8 cellular contexts compared by ENCODE assay signal in the genomic region with DNA sequence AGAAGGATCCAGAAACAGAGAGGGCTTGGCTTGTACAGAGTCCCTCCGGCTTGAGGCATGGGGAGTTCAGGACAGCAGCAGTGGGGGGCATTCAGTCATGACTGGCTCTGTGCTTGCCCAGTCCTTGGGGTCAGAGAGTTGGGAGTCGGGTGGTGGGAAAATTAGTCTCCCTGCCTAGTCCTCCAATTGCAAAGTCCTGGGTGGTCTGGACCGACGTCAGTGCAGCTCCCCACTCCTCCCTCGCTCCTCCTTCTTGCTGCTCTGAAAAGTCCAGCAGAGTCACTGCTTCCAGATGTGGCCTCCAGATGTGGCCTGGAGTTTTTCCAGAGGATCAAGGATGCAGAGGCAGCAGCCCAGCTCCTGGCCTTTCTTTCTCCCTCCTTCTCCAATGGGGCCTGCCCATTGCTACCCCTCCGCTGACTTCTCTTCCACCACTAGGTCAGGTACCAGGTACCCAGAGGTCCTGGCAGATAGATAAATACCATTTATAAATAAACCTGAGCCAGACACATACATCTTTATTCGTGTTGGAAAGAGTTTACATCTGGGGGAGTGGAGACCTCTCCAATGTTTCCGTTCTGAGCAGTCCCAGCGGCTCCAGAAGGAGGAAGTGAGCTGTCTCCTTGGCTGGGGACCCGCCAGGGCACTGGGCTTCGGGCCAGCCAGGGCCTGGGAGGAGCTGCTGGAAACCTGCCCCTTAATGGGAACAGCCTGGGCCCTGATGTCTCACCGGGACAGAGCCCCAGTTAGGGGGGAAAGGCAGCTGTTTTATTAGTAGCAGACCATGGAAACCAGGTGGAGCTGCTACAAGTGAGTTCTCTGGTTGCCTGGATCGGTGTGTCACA. TPM values are rescaled to one million over a fixed set of nuclear protein-coding genes. Genes with fewer than 3 reads are reported as not detected.
A peak's percentile ranks its signal among the peaks of the same experiment; 100 is the strongest.
DNase-seq lines count a peak whose midpoint lies in the region; ATAC-seq, FAIRE-seq and TF ChIP-seq lines count a peak whose summit lies in the region.

No MANE protein-coding gene starts in this region.

- no peak overlapping the region for H4K8ac ChIP-seq in H1 (ENCODE audit: extremely low read depth, insufficient read depth, low read length)

- WGBS in H1 (ENCODE audit: extremely low coverage in 1 of 2, insufficient coverage in 1 of 2, insufficient read length in 1 of 2, insufficient replicate concordance in 2 of 2, low coverage in 1 of 2, low lambda C conversion rate in 2 of 2, missing lambda C conversion rate in 1 of 2), 2 experiments = 45% methylated on average over 13 of the region's 13 CpGs; no CpG with 5 or more reads in 1 of the 2 experiments
- WGBS in mesodermal cell (ENCODE audit: insufficient coverage in 2 of 2), 2 experiments = 60 to 63% methylated on average over 10 to 11 of the region's 13 CpGs

- H3K23ac ChIP-seq in H1 (ENCODE audit: insufficient read length) = no peak overlapping the region

- no peak for FAIRE-seq in H1 (lab: Jason Lieb, UNC)
- FAIRE-seq in urothelium cell line (lab: Jason Lieb, UNC) = no peak

- H3K56ac ChIP-seq in H1 (replicated peaks; ENCODE audit: insufficient read length, low read depth, low read length) = no peak overlapping the region

- no peak overlapping the region for H2AK5ac ChIP-seq in H1 (ENCODE audit: low read depth, low read length)

- POLR2A ChIA-PET in H1 (lab: Charles Lee; ENCODE audit: partially characterized antibody) = interaction anchor here (0.6 to 1.5 kb wide), 3 partner anchors 118 to 137 kb away, joined by 3 to 7 read pairs (median 3); no protein-coding TSS in a partner anchor
- POLR2A ChIA-PET in CD4-positive, alpha-beta T cell (lab: Charles Lee) = interaction anchor here (0.7 kb wide), 1 partner anchor 26 kb away, joined by 3 read pairs; no protein-coding TSS in a partner anchor

- no peak for ATAC-seq in CD4-positive, alpha-beta T cell (ENCODE audit: poor library complexity)
- ATAC-seq in activated T-helper 17 cell treated with anti-CD3 and anti-CD28 coated beads, Interleukin-2, amount 50 U/mL, for 72 hours (replicated peaks) = no peak

- peak overlapping the region; percentile 81 for H4K91ac ChIP-seq in H1 (replicated peaks; ENCODE audit: insufficient read length, low read length)

- H3K36me3 ChIP-seq in H1 (ENCODE audit: control insufficient read depth in 2 of 4, insufficient read depth in 4 of 4, low read length in 3 of 4) (no peaks in the 10 kb centered on the region), mesodermal cell (ENCODE audit: control insufficient read depth, insufficient read depth, low read length) (no peaks in the 10 kb centered on the region)

- no peak overlapping the region for H3K27ac Mint-ChIP-seq in CD4-positive, alpha-beta T cell
- no peak overlapping the region for H3K27ac Mint-ChIP-seq in activated T-helper 17 cell treated with anti-CD3 and anti-CD28 coated beads, Interleukin-2, amount 50 U/mL, for 72 hours

- H3K27ac ChIP-seq in H1 (ENCODE audit: low read depth, low read length) (no peak overlapping the region), mesodermal cell (ENCODE audit: low read depth, low read length, severe bottlenecking) (peak overlapping the region; percentile 57)
- H3K27ac ChIP-seq in CD4-positive, alpha-beta T cell (ENCODE audit: low read depth, low read length) = no peak overlapping the region

- no peaks in the 10 kb centered on the region for H3K9me3 ChIP-seq in H1 (ENCODE audit: insufficient read depth in 2 of 2, low read depth in 1 of 2, low read length in 1 of 2)
- no peaks in the 10 kb centered on the region for H3K9me3 ChIP-seq in mesodermal cell (ENCODE audit: control insufficient read depth, low read length)
- H3K9me3 ChIP-seq in CD4-positive, alpha-beta T cell (ENCODE audit: control insufficient read depth, low read length) = no peaks in the 10 kb centered on the region

- H3K4me1 ChIP-seq in H1 (replicated peaks in 1 of 4; ENCODE audit: control insufficient read depth in 3 of 4, insufficient read depth in 4 of 4, low read length in 3 of 4) (peaks cover 2 to 16% (median 8%) of the 10 kb centered on the region in 4 experiments), mesodermal cell (ENCODE audit: control insufficient read depth, insufficient read depth, low read length, poor library complexity, severe bottlenecking) (peaks cover 26% of the 10 kb centered on the region)

- H3K4ac ChIP-seq in H1 (replicated peaks; ENCODE audit: insufficient read length, low read depth, low read length) = peak overlapping the region; percentile 5

- H3K36me3 Mint-ChIP-seq in CD4-positive, alpha-beta T cell (ENCODE audit: low read depth) = no peaks in the 10 kb centered on the region
- no peaks in the 10 kb centered on the region for H3K36me3 Mint-ChIP-seq in activated T-helper 17 cell treated with anti-CD3 and anti-CD28 coated beads, Interleukin-2, amount 50 U/mL, for 72 hours (ENCODE audit: low read depth)

- peak overlapping the region; percentile 91 for H3K18ac ChIP-seq in H1 (ENCODE audit: extremely low read depth, low read length)

- no peak for TF ChIP-seq POLR2A in H1 (IDR thresholded peaks at IDR 0.05; ENCODE audit: control extremely low read depth in 1 of 2, low read depth in 2 of 2, low read length in 2 of 2)

- peak overlapping the region; percentile 73; the same call in 1 of the 2 replicates for H2BK5ac ChIP-seq in H1 (ENCODE audit: low read depth, low read length)

- no peaks in the 10 kb centered on the region for H3K79me1 ChIP-seq in H1 (ENCODE audit: low read depth, low read length)

- no peak overlapping the region for H3K4me3 Mint-ChIP-seq in CD4-positive, alpha-beta T cell
- H3K4me3 Mint-ChIP-seq in activated T-helper 17 cell treated with anti-CD3 and anti-CD28 coated beads, Interleukin-2, amount 50 U/mL, for 72 hours = no peak overlapping the region

- TF ChIP-seq CTCF in H1 (IDR thresholded peaks at IDR 0.05; ENCODE audit: control extremely low read depth in 1 of 3, insufficient read depth in 1 of 3, low read depth in 1 of 3, low read length in 3 of 3) = no peak; a peak in 1 of 4 replicates
- no peak for TF ChIP-seq CTCF in CD4-positive, alpha-beta T cell (IDR thresholded peaks at IDR 0.05)

- H2BK12ac ChIP-seq in H1 (ENCODE audit: low read depth, low read length) = peak overlapping the region; percentile 76; the same call in 1 of the 2 replicates

- no peak for TF ChIP-seq EP300 in H1 (IDR thresholded peaks at IDR 0.05; ENCODE audit: borderline replicate concordance in 1 of 2, low read depth in 2 of 2, low read length in 2 of 2)

- H2BK120ac ChIP-seq in H1 (replicated peaks; ENCODE audit: low read depth, low read length) = peak overlapping the region; percentile 59

- H3K4me1 Mint-ChIP-seq in CD4-positive, alpha-beta T cell (ENCODE audit: low read depth) = peaks cover 24% of the 10 kb centered on the region
- peaks cover 4% of the 10 kb centered on the region for H3K4me1 Mint-ChIP-seq in activated T-helper 17 cell treated with anti-CD3 and anti-CD28 coated beads, Interleukin-2, amount 50 U/mL, for 72 hours

- H3K9me3 Mint-ChIP-seq in CD4-positive, alpha-beta T cell = no peaks in the 10 kb centered on the region
- no peaks in the 10 kb centered on the region for H3K9me3 Mint-ChIP-seq in activated T-helper 17 cell treated with anti-CD3 and anti-CD28 coated beads, Interleukin-2, amount 50 U/mL, for 72 hours

- intact Hi-C loops in CD4-positive, alpha-beta T cell (cut with DNase I, micrococcal nuclease) = no loop called here

- CTCF ChIA-PET in H1 (lab: Charles Lee; ENCODE audit: partially characterized antibody) = interaction anchor here (0.5 to 1.4 kb wide), 4 partner anchors 13 to 84 kb away, joined by 3 to 5 read pairs (median 4); no protein-coding TSS in a partner anchor
- CTCF ChIA-PET in CD4-positive, alpha-beta T cell (lab: Charles Lee) = no interaction called here

- H3K27me3 ChIP-seq in H1 (replicated peaks in 1 of 4; ENCODE audit: control insufficient read depth in 3 of 4, extremely low read depth in 1 of 4, insufficient read depth in 3 of 4, low read length in 3 of 4) = no peaks in the 10 kb centered on the region
- no peaks in the 10 kb centered on the region for H3K27me3 ChIP-seq in CD4-positive, alpha-beta T cell (ENCODE audit: control insufficient read depth, insufficient read depth, low read length)

- H4K20me1 ChIP-seq in H1 (replicated peaks in 1 of 2; ENCODE audit: control insufficient read depth in 1 of 2, insufficient read depth in 2 of 2, low read length in 2 of 2) = no peaks in the 10 kb centered on the region

- no peaks in the 10 kb centered on the region; the same call in 1 of the 2 replicates for H3K23me2 ChIP-seq in H1 (ENCODE audit: low read depth, low read length)

- peak overlapping the region; percentile 98 for H2AFZ ChIP-seq in H1 (ENCODE audit: low read length)

- peak; percentile 64 for DNase-seq in GDM1 (lab: John Stamatoyannopoulos, UW)
- peak; percentile 38 for DNase-seq in NOMO-1 treated with DMSO at 0.1 percent for 48 hours (lab: John Stamatoyannopoulos, UW; ENCODE audit: unreplicated experiment)
- peak in 1 of 2 experiments; percentile 80 for DNase-seq in H1 (ENCODE audit: low read depth in 1 of 2, low spot score in 2 of 2)
- peak; percentile 91 for DNase-seq in urothelium cell line (ENCODE audit: low spot score)
- DNase-seq in effector CD4-positive, alpha-beta T cell = no peak
- no peak for DNase-seq in CD4-positive, alpha-beta T cell

- H2BK15ac ChIP-seq in H1 (ENCODE audit: low read length) = peak overlapping the region; percentile 99

- no peaks in the 10 kb centered on the region for H3K79me2 ChIP-seq in H1 (ENCODE audit: control insufficient read depth in 1 of 2, insufficient read depth in 2 of 2, low read length in 2 of 2)

- H3K14ac ChIP-seq in H1 (ENCODE audit: insufficient read length) = no peak overlapping the region

- peak overlapping the region; percentile 59 to 66 for H3K4me2 ChIP-seq in H1 (ENCODE audit: insufficient read depth in 1 of 2, low read depth in 2 of 2, low read length in 2 of 2)

- H3K9ac ChIP-seq in H1 (replicated peaks in 1 of 4; ENCODE audit: extremely low read depth in 1 of 4, low read depth in 3 of 4, low read length in 3 of 4) = peak overlapping the region in 1 of 4 experiments; percentile 34; a peak in 2 of 7 replicates

- H3K27me3 Mint-ChIP-seq in CD4-positive, alpha-beta T cell = no peaks in the 10 kb centered on the region
- no peaks in the 10 kb centered on the region for H3K27me3 Mint-ChIP-seq in activated T-helper 17 cell treated with anti-CD3 and anti-CD28 coated beads, Interleukin-2, amount 50 U/mL, for 72 hours

- H3K4me3 ChIP-seq in H1 (ENCODE audit: extremely low read depth in 1 of 4, insufficient read depth in 2 of 4, low read depth in 3 of 4, low read length in 4 of 4) (peak overlapping the region in 1 of 4 experiments; percentile 33; a peak in 2 of 8 replicates), mesodermal cell (ENCODE audit: extremely low read depth, insufficient read depth, low read length, poor library complexity, severe bottlenecking) (no peak overlapping the region)

- TF ChIP-seq RAD21 in H1 (IDR thresholded peaks at IDR 0.05 in 1 of 2, conservative IDR thresholded peaks at IDR 0.05 in 1 of 2; ENCODE audit: low read depth in 2 of 2, low read length in 2 of 2) = 0 out of 4 replicates have a peak, but pooled peaks of 1 of the 2 experiments have one; percentile 2

- peak overlapping the region; percentile 84 for H4K5ac ChIP-seq in H1 (ENCODE audit: insufficient read length, low read depth, low read length)

- peak overlapping the region; percentile 93; the same call in 1 of the 2 replicates for H2BK20ac ChIP-seq in H1 (ENCODE audit: low read length)

RNA-seq across cellular contexts. Expression of a gene that starts 49.0 kb away (rescaled TPM):
- 12.1 and 12.6 TPM in 2 replicates for total RNA-seq in H1 (2021; fragmentation: NEBNext Ultra II Directional; extraction: Animal tissue kit (Norgen Biotek cat#: 25700))
- 6.8 and 7.0 TPM in 2 replicates for polyA plus RNA-seq in H1 (2011; rRNA removed)
- polyA plus RNA-seq in H1 (2011; cell fraction: cytosol; rRNA removed) = 5.0 TPM
- polyA plus RNA-seq in H1 (2011; cell fraction: nucleus; rRNA removed) = 5.5 TPM
- polyA plus RNA-seq in H1 (2012, experiment 1 of 2) = 7.2 to 8.6 TPM (median 7.7 TPM) in 4 replicates
- polyA plus RNA-seq in H1 (2012, experiment 2 of 2) = 6.3 TPM
- 9.3 TPM for polyA plus RNA-seq in H1 (2013, experiment 1 of 2)
- 11.6 TPM for polyA plus RNA-seq in H1 (2013, experiment 2 of 2)
- 6.6 and 7.3 TPM in 2 replicates for polyA minus RNA-seq in H1 (2011; rRNA and poly(A)+ RNA removed)
- polyA minus RNA-seq in H1 (2011; cell fraction: cytosol; rRNA and poly(A)+ RNA removed) = 6.5 TPM
- polyA minus RNA-seq in H1 (2011; cell fraction: nucleus; rRNA and poly(A)+ RNA removed) = 4.8 TPM
- 23.1 TPM for polyA plus RNA-seq in mesodermal cell (2013, experiment 1 of 2)
- 20.2 TPM for polyA plus RNA-seq in mesodermal cell (2013, experiment 2 of 2)
- 1 to 10 TPM; 6.8 to 8.1 TPM for total RNA-seq in CD4-positive, alpha-beta T cell
- 10 to 100 TPM; 20.1 to 47.9 TPM for total RNA-seq in activated T-helper 17 cell treated with anti-CD3 and anti-CD28 coated beads, Interleukin-2, amount 50 U/mL, for 72 hours

Comparison
In these comparisons a context has a peak if more than half of its experiments do, and no peak if none do; other contexts are left out.
1. DNase-seq: peak in GDM1 (single experiment), NOMO-1 treated with DMSO at 0.1 percent for 48 hours (single experiment) and urothelium cell line (single experiment); none in effector CD4-positive, alpha-beta T cell (single experiment) and CD4-positive, alpha-beta T cell (0 of 10).